19 cellular contexts compared by ENCODE assay signal in the genomic region with DNA sequence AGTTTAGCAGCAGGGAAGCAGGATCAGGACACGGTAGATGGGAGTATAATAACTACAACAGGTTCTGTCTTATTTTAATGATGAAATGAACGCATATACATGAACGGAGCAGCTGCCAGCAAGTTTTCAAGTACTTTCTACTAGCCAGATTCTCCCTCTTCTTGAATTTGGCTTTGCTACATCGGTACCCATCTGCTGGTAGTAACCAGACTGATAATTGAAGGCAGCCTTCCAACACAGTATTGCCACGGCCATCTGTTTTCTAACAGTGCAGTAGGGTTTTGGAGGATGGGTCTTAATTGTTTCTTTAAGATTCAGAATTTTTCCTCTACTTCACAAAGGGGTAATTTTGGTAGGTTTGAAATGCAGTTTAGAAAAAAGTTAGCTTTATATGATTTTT. TPM values are rescaled to one million over a fixed set of nuclear protein-coding genes. Genes with fewer than 3 reads are reported as not detected.
DNase-seq lines count a peak whose midpoint lies in the region; ATAC-seq and TF ChIP-seq lines count a peak whose summit lies in the region.
"Had no signal": no experiment of that assay in that cellular context is flagged by ENCODE, and none has a peak within 500 bp of the region (broad histone marks: within the 10 kb centered on the region; RNA-seq: fewer than 3 reads in every experiment).

No MANE protein-coding gene starts in this region.

- peaks cover 42% of the 10 kb centered on the region for H3K36me3 ChIP-seq in mammary epithelial cell (ENCODE audit: insufficient read depth, low read length)

- H3K27me3 ChIP-seq in mammary epithelial cell (ENCODE audit: insufficient read depth, low read length): no peaks in the 10 kb centered on the region

- H3K27me3 Mint-ChIP-seq in MCF 10A (ENCODE audit: insufficient read depth, unreplicated experiment) (no peaks in the 10 kb centered on the region), WTC11 (ENCODE audit: low read depth) (no peaks in the 10 kb centered on the region)
- H3K27me3 Mint-ChIP-seq: T-cell had no signal

- H3K36me3 Mint-ChIP-seq in MCF 10A (ENCODE audit: insufficient read depth, unreplicated experiment) (peaks cover 40% of the 10 kb centered on the region), WTC11 (peaks cover 66% of the 10 kb centered on the region)
- H3K36me3 Mint-ChIP-seq: T-cell had no signal

- ATAC-seq in WTC11 (no peak), GM18867 (IDR thresholded peaks at IDR 0.05; ENCODE audit: unreplicated experiment) (no peak), GM19324 (IDR thresholded peaks at IDR 0.05; ENCODE audit: low FRiP score, unreplicated experiment) (no peak)
- ATAC-seq: A549, T-cell had no signal

- no peak overlapping the region for H3K4me2 ChIP-seq in mammary epithelial cell (ENCODE audit: insufficient read depth, low read depth, low read length)
- H3K4me2 ChIP-seq: A549 had no signal

- WGBS in mammary epithelial cell (ENCODE audit: low coverage, missing lambda C conversion rate): 96% methylated on average over 5 of the region's 5 CpGs

- H3K4me1 ChIP-seq in mammary epithelial cell (ENCODE audit: insufficient read depth, low read length): peaks cover 5% of the 10 kb centered on the region
- H3K4me1 ChIP-seq: A549 had no signal

- no peak overlapping the region for H3K27ac ChIP-seq in mammary epithelial cell (ENCODE audit: insufficient read depth, low read depth, low read length)
- H3K27ac ChIP-seq: A549 had no signal

- intact Hi-C loops in MCF 10A (cut with micrococcal nuclease) (no loop called here), mammary epithelial cell (cut with micrococcal nuclease) (loop anchor here (10.0 kb wide), 1 partner anchor 1072 kb away; no protein-coding TSS in a partner anchor)

- H3K4me1 Mint-ChIP-seq in MCF 10A (ENCODE audit: insufficient read depth, unreplicated experiment) (no peaks in the 10 kb centered on the region), WTC11 (no peaks in the 10 kb centered on the region)
- H3K4me1 Mint-ChIP-seq: CD14-positive monocyte had no signal

- no peaks in the 10 kb centered on the region for H4K20me1 ChIP-seq in mammary epithelial cell (ENCODE audit: insufficient read depth, low read length)

- H3K9me3 Mint-ChIP-seq in MCF 10A (ENCODE audit: unreplicated experiment) (no peaks in the 10 kb centered on the region), WTC11 (no peaks in the 10 kb centered on the region)
- H3K9me3 Mint-ChIP-seq: CD14-positive monocyte, T-cell had no signal

- BruUV-seq in MCF 10A (replicated peaks; lab: Mats Ljungman, UMichigan) (no TSS peak), mammary epithelial cell (replicated peaks; lab: Mats Ljungman, UMichigan) (no TSS peak)

- in situ Hi-C loops in mammary epithelial cell (cut with MboI; ENCODE audit: low sequenced_read_pairs in 2 of 2): loop anchor here in 1 of 2 donors (25.0 kb wide), 1 partner anchor 399 kb away; no protein-coding TSS in a partner anchor

- H3K9me3 ChIP-seq in mammary epithelial cell (replicated peaks; ENCODE audit: insufficient read depth, low read length): no peaks in the 10 kb centered on the region
- H3K9me3 ChIP-seq: A549 had no signal

- CTCF ChIA-PET in MCF 10A (lab: Yijun Ruan, JAX): interaction anchor here (0.5 to 12.4 kb wide), 37 partner anchors 12 to 1915 kb away, joined by 3 to 264 read pairs (median 5); a partner anchor contains a TSS
- CTCF ChIA-PET in mammary epithelial cell (lab: Charles Lee; ENCODE audit: low non-redundant PET): no interaction called here
- CTCF ChIA-PET in WTC11 (lab: Charles Lee): no interaction called here

- H2AFZ ChIP-seq in mammary epithelial cell (ENCODE audit: low read depth, low read length): no peak overlapping the region

- POLR2A ChIA-PET in MCF 10A (lab: Yijun Ruan, JAX): interaction anchor here (0.9 to 1.6 kb wide), 2 partner anchors 14 to 930 kb away, joined by 3 to 6 read pairs; a partner anchor contains a TSS
- POLR2A ChIA-PET in WTC11 (lab: Charles Lee): no interaction called here

- TF ChIP-seq CTCF in MCF 10A (IDR thresholded peaks at IDR 0.05; ENCODE audit: unreplicated experiment) (no peak), mammary epithelial cell (conservative IDR thresholded peaks at IDR 0.05 in 1 of 2, IDR thresholded peaks at IDR 0.05 in 1 of 2; ENCODE audit: extremely low read depth in 1 of 2, insufficient read depth in 1 of 2, low read depth in 1 of 2, low read length in 2 of 2) (no peak), WTC11 (IDR thresholded peaks at IDR 0.05) (no peak)

- no peak overlapping the region for H3K4me3 ChIP-seq in mammary epithelial cell (replicated peaks in 1 of 3; ENCODE audit: insufficient read depth in 1 of 3, low read depth in 2 of 3, low read length in 3 of 3)
- H3K4me3 ChIP-seq: A549 had no signal

- H3K4me3 Mint-ChIP-seq in MCF 10A (ENCODE audit: unreplicated experiment) (no peak overlapping the region), WTC11 (no peak overlapping the region)
- H3K4me3 Mint-ChIP-seq: CD14-positive monocyte, T-cell had no signal

- H3K79me2 ChIP-seq in mammary epithelial cell (ENCODE audit: insufficient read depth, low read length): no peaks in the 10 kb centered on the region

- H3K9ac ChIP-seq in mammary epithelial cell (ENCODE audit: insufficient read depth, low read length): no peak overlapping the region

- H3K27ac Mint-ChIP-seq in MCF 10A (ENCODE audit: low read depth, unreplicated experiment): peak overlapping the region; percentile 5
- H3K27ac Mint-ChIP-seq in WTC11: 0 out of 2 replicates have a peak overlapping the region, but pooled peaks have one; percentile 15
- H3K27ac Mint-ChIP-seq: CD14-positive monocyte, T-cell had no signal

- DNase-seq in MCF 10A (ENCODE audit: unreplicated experiment): no peak
- no peak for DNase-seq in mammary epithelial cell
- DNase-seq in NCI-H446 (lab: John Stamatoyannopoulos, UW): peak; percentile 76 to 95
- DNase-seq in WTC11 (ENCODE audit: low spot score): no peak
- no peak for DNase-seq in GM19238 (ENCODE audit: insufficient read length, low spot score)
- no peak for DNase-seq in mesenteric fat pad (ENCODE audit: low spot score)
- DNase-seq: EL, HCEC 1CT, IMR-90, Karpas-422, MM.1S, NCI-H1105 treated with DMSO at 0.1 percent for 48 hours, NCI-H1930, NCI-H526, T-cell had no signal

- dilution Hi-C loops in mammary epithelial cell (cut with HindIII; ENCODE audit: low sequenced_read_pairs): no loop called here

TF ChIP-seq in WTC11, 78 proteins besides CTCF, POLR2A, EP300 and RAD21:
- TF ChIP-seq, protein P1, sequence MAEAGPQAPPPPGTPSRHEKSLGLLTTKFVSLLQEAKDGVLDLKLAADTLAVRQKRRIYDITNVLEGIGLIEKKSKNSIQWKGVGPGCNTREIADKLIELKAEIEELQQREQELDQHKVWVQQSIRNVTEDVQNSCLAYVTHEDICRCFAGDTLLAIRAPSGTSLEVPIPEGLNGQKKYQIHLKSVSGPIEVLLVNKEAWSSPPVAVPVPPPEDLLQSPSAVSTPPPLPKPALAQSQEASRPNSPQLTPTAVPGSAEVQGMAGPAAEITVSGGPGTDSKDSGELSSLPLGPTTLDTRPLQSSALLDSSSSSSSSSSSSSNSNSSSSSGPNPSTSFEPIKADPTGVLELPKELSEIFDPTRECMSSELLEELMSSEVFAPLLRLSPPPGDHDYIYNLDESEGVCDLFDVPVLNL (CRISPR knock-in tag; IDR thresholded peaks at IDR 0.05; ENCODE audit: borderline replicate concordance, low read depth): no peak

RNA-seq across cellular contexts. Expression of a gene that starts 33.4 kb away (rescaled TPM):
- total RNA-seq in MCF 10A (2022) (88.8 and 135 TPM in 2 replicates), mammary epithelial cell (10 to 100 TPM in 1 of 2 donors, 1 to 10 TPM in 1; 1.7 to 52.4 TPM), WTC11 (2021) (137 to 166 TPM (median 143 TPM) in 3 replicates), mesenteric fat pad (0.51 TPM)
- 12.0 TPM for polyA plus RNA-seq in mammary epithelial cell
- 10.8 TPM for polyA minus RNA-seq in mammary epithelial cell

Comparison
In these comparisons a context has a peak if more than half of its experiments do, and no peak if none do; other contexts are left out.
1. DNase-seq: peak in NCI-H446 (2 of 2); none in MCF 10A (single experiment), mammary epithelial cell (single experiment), WTC11 (single experiment), GM19238 (single experiment) and mesenteric fat pad (single experiment).